Comparison of ENCODE assay signal across 16 cellular contexts in the genomic region with DNA sequence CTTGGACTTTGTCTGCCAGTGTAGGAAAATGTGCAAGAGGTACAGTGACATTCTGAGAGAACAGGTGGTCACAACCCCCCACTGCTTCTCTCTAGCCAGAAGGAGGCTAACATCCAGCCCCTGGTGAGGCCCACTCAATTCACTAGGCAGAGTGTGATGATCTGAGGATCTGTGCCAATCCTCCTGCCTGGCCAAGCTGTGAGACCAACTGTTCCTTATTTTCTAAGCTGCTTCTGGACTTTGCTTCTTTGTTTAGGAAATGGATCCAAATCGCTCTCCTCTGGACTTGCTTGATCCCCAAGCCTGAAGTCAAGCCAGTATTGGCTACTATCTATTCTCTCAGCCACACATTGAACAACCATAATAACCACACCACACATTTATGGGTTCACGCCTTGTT.
"Had no signal": no experiment of that assay in that cellular context is flagged by ENCODE, and none has a peak within 500 bp of the region (broad histone marks: within the 10 kb centered on the region; RNA-seq: fewer than 3 reads in every experiment).

No MANE protein-coding gene starts in this region.

- H3K27ac ChIP-seq: body of pancreas, coronary artery, right atrium auricular region, suprapubic skin, transverse colon, uterus had no signal

- H3K36me3 ChIP-seq: right atrium auricular region, suprapubic skin, transverse colon, uterus had no signal

- H3K4me3 ChIP-seq: body of pancreas, coronary artery, right atrium auricular region, suprapubic skin, transverse colon, uterus had no signal

- DNase-seq: activated CD4-positive, alpha-beta T cell treated with anti-CD3 and anti-CD28 coated beads, Interleukin-2, amount 10 ng/mL, durations not matched to agents 7 days and 5 days; activated CD8-positive, alpha-beta T cell treated with anti-CD3 and anti-CD28 coated beads, Interleukin-2, amount 10 ng/mL, durations not matched to agents 7 days and 5 days; activated naive CD4-positive, alpha-beta T cell treated with anti-CD3 and anti-CD28 coated beads for 36 hours; activated T-cell treated with anti-CD3 and anti-CD28 coated beads, Interleukin-2, amount 50 U/mL, for 4 hours; body of pancreas; foreskin melanocyte; glutamatergic neuron; midbrain; nucleus accumbens; T1000; transverse colon; uterus had no signal

- H3K9me3 ChIP-seq: body of pancreas, right atrium auricular region, suprapubic skin, transverse colon, uterus had no signal

- ATAC-seq: activated CD4-positive, CD25-positive, alpha-beta regulatory T cell treated with anti-CD3 and anti-CD28 coated beads, Interleukin-2, amount 50 U/mL, for 24 hours; activated CD8-positive, alpha-beta T cell treated with anti-CD3 and anti-CD28 coated beads, Interleukin-2, amount 10 ng/mL, durations not matched to agents 7 days and 5 days; activated T-cell treated with anti-CD3 and anti-CD28 coated beads, Interleukin-2, amount 50 U/mL, for 4 hours; body of pancreas had no signal

- H3K27me3 ChIP-seq: body of pancreas, right atrium auricular region, suprapubic skin, transverse colon, uterus had no signal

- H3K4me1 ChIP-seq: body of pancreas, suprapubic skin, transverse colon, uterus had no signal
